2 cellular contexts compared by ENCODE assay signal in genomic region chr13:110886475-110887241, GRCh38.
TF ChIP-seq lines count a peak whose summit lies in the region.

No MANE protein-coding gene starts in this region.

TF ChIP-seq in HEK293, 187 proteins besides CTCF, POLR2A, EP300 and RAD21:
- TF ChIP-seq KLF7 (tag by site-specific recombination; IDR thresholded peaks at IDR 0.05; ENCODE audit: borderline replicate concordance) (no peak), ZNF391 (tag by site-specific recombination; IDR thresholded peaks at IDR 0.05; ENCODE audit: borderline replicate concordance, low read depth) (no peak), SCRT1 (tag by site-specific recombination; IDR thresholded peaks at IDR 0.05; ENCODE audit: borderline replicate concordance) (peak; percentile 98), SCRT2 (tag by site-specific recombination; IDR thresholded peaks at IDR 0.05) (peak; percentile 99), ZNF223 (tag by site-specific recombination; IDR thresholded peaks at IDR 0.05) (no peak)

TF ChIP-seq in H1, 55 proteins besides CTCF, POLR2A, EP300 and RAD21:
- TF ChIP-seq CREB1 (IDR thresholded peaks at IDR 0.05) (no peak), EGR1 (IDR thresholded peaks at IDR 0.05; ENCODE audit: borderline replicate concordance, low read depth, low read length) (no peak), POLR2AphosphoS5 (IDR thresholded peaks at IDR 0.05; ENCODE audit: low read depth, low read length) (0 out of 2 replicates have a peak, but pooled peaks have one; percentile 38), BRCA1 (IDR thresholded peaks at IDR 0.05; ENCODE audit: low read depth, low read length) (no peak), CEBPB (IDR thresholded peaks at IDR 0.05; ENCODE audit: low read depth, low read length) (no peak), EZH2 (IDR thresholded peaks at IDR 0.05; ENCODE audit: low read depth, low read length, severe bottlenecking) (no peak), TEAD4 (IDR thresholded peaks at IDR 0.05; ENCODE audit: low read depth, low read length) (0 out of 2 replicates have a peak, but pooled peaks have one; percentile 29)
TF ChIP-seq in H1: peak in this region for 2.
